Comparison of ENCODE assay signal across 18 cellular contexts in genomic region chr12:31620311-31620710, GRCh38. TPM values are rescaled to one million over a fixed set of nuclear protein-coding genes. Genes with fewer than 3 reads are reported as not detected.
DNase-seq lines count a peak whose midpoint lies in the region; TF ChIP-seq lines count a peak whose summit lies in the region.
"Had no signal": no experiment of that assay in that cellular context is flagged by ENCODE, and none has a peak within 500 bp of the region (broad histone marks: within the 10 kb centered on the region; RNA-seq: fewer than 3 reads in every experiment).

No MANE protein-coding gene starts in this region.

- no peaks in the 10 kb centered on the region for H3K27me3 ChIP-seq in mammary epithelial cell (ENCODE audit: insufficient read depth, low read length)
- no peaks in the 10 kb centered on the region for H3K27me3 ChIP-seq in breast epithelium
- H3K27me3 ChIP-seq in hepatocyte = no peaks in the 10 kb centered on the region
- H3K27me3 ChIP-seq: Peyer's patch had no signal

- in situ Hi-C loops in mammary epithelial cell (cut with MboI; ENCODE audit: low sequenced_read_pairs in 2 of 2) = no loop called here

- H3K36me3 ChIP-seq in mammary epithelial cell (ENCODE audit: insufficient read depth, low read length) (peaks cover 2% of the 10 kb centered on the region), breast epithelium (no peaks in the 10 kb centered on the region), hepatocyte (replicated peaks; ENCODE audit: insufficient read depth, low read depth) (no peaks in the 10 kb centered on the region)
- H3K36me3 ChIP-seq: Peyer's patch had no signal

- no peak overlapping the region for H2AFZ ChIP-seq in mammary epithelial cell (ENCODE audit: low read depth, low read length)
- H2AFZ ChIP-seq in hepatocyte = no peak overlapping the region

- WGBS in mammary epithelial cell (ENCODE audit: low coverage, missing lambda C conversion rate) = 100% methylated on average over 2 of the region's 2 CpGs
- WGBS in hepatocyte (ENCODE audit: low lambda C conversion rate, missing lambda C conversion rate) = 89% methylated on average over 2 of the region's 2 CpGs

- H3K27ac ChIP-seq in mammary epithelial cell (ENCODE audit: insufficient read depth, low read depth, low read length) (no peak overlapping the region), breast epithelium (no peak overlapping the region), hepatocyte (peak overlapping the region; percentile 67)
- H3K27ac ChIP-seq: 22Rv1, C4-2B had no signal

- CTCF ChIA-PET in mammary epithelial cell (lab: Charles Lee; ENCODE audit: low non-redundant PET) = no interaction called here

- H3K9me3 Mint-ChIP-seq in type B pancreatic cell = no peaks in the 10 kb centered on the region

- H3K4me1 ChIP-seq in mammary epithelial cell (ENCODE audit: insufficient read depth, low read length) (no peaks in the 10 kb centered on the region), breast epithelium (no peaks in the 10 kb centered on the region), hepatocyte (ENCODE audit: insufficient read depth) (peaks cover 5% of the 10 kb centered on the region)
- H3K4me1 ChIP-seq: Peyer's patch had no signal

- DNase-seq in mammary epithelial cell (peak; percentile 20), breast epithelium (ENCODE audit: low spot score in 2 of 2) (no peak), LoVo (ENCODE audit: low spot score) (peak; percentile 90), hepatocyte (ENCODE audit: low spot score) (peak; percentile 59), type B pancreatic cell (ENCODE audit: extremely low spot score, unreplicated experiment) (no peak), midbrain (lab: John Stamatoyannopoulos, UW) (no peak), amygdala (lab: John Stamatoyannopoulos, UW) (no peak)
- no peak for DNase-seq in stimulated activated naive CD4-positive, alpha-beta T cell (lab: John Stamatoyannopoulos, UW)
- DNase-seq: DMS153, NCI-H1105 treated with DMSO at 0.1 percent for 48 hours, NCI-H187, NCI-H2171, NCI-H774, SHP77 had no signal

- intact Hi-C loops in mammary epithelial cell (cut with micrococcal nuclease) (no loop called here), breast epithelium (cut with DNase I; ENCODE audit: low total_unique reads) (no loop called here)

- no peak for TF ChIP-seq POLR2A in breast epithelium (IDR thresholded peaks at IDR 0.05)

- H3K9me3 ChIP-seq in mammary epithelial cell (replicated peaks; ENCODE audit: insufficient read depth, low read length) = no peaks in the 10 kb centered on the region
- H3K9me3 ChIP-seq in breast epithelium = no peaks in the 10 kb centered on the region
- no peaks in the 10 kb centered on the region for H3K9me3 ChIP-seq in hepatocyte (ENCODE audit: low read depth)
- H3K9me3 ChIP-seq: Peyer's patch had no signal

- no peaks in the 10 kb centered on the region for H3K27me3 Mint-ChIP-seq in type B pancreatic cell

- no peaks in the 10 kb centered on the region for H3K36me3 Mint-ChIP-seq in type B pancreatic cell

- TF ChIP-seq CTCF in mammary epithelial cell (conservative IDR thresholded peaks at IDR 0.05 in 1 of 2, IDR thresholded peaks at IDR 0.05 in 1 of 2; ENCODE audit: extremely low read depth in 1 of 2, insufficient read depth in 1 of 2, low read depth in 1 of 2, low read length in 2 of 2) (no peak), breast epithelium (IDR thresholded peaks at IDR 0.05) (no peak), hepatocyte (IDR thresholded peaks at IDR 0.05; ENCODE audit: poor library complexity) (no peak), type B pancreatic cell (conservative IDR thresholded peaks at IDR 0.05) (no peak)

- no TSS peak for BruUV-seq in mammary epithelial cell (replicated peaks; lab: Mats Ljungman, UMichigan)

- H3K4me3 ChIP-seq in mammary epithelial cell (replicated peaks in 1 of 3; ENCODE audit: insufficient read depth in 1 of 3, low read depth in 2 of 3, low read length in 3 of 3) (no peak overlapping the region), breast epithelium (no peak overlapping the region), hepatocyte (no peak overlapping the region)
- H3K4me3 ChIP-seq: GM12878, Peyer's patch had no signal

- no peak overlapping the region for H3K9ac ChIP-seq in mammary epithelial cell (ENCODE audit: insufficient read depth, low read length)

- no peaks in the 10 kb centered on the region for H4K20me1 ChIP-seq in mammary epithelial cell (ENCODE audit: insufficient read depth, low read length)
- H4K20me1 ChIP-seq in hepatocyte (ENCODE audit: insufficient read depth, poor library complexity, severe bottlenecking) = no peaks in the 10 kb centered on the region

- dilution Hi-C loops in mammary epithelial cell (cut with HindIII; ENCODE audit: low sequenced_read_pairs) = no loop called here

- no peaks in the 10 kb centered on the region for H3K4me1 Mint-ChIP-seq in type B pancreatic cell (ENCODE audit: unreplicated experiment)

- no peaks in the 10 kb centered on the region for H3K9me2 ChIP-seq in hepatocyte (replicated peaks; ENCODE audit: insufficient read depth)

- H3K4me3 Mint-ChIP-seq in type B pancreatic cell = no peak overlapping the region

- H3K27ac Mint-ChIP-seq in type B pancreatic cell = peak overlapping the region; percentile 52

- H3K79me2 ChIP-seq in mammary epithelial cell (ENCODE audit: insufficient read depth, low read length) (no peaks in the 10 kb centered on the region), hepatocyte (no peaks in the 10 kb centered on the region)

- no peak overlapping the region for H3K4me2 ChIP-seq in mammary epithelial cell (ENCODE audit: insufficient read depth, low read depth, low read length)
- H3K4me2 ChIP-seq in hepatocyte = no peak overlapping the region

RNA-seq across cellular contexts. Expression of gene DENND5B, which starts 29.4 kb away (rescaled TPM):
- total RNA-seq in mammary epithelial cell (1 to 10 TPM; 2.6 to 7.5 TPM), breast epithelium (10 to 100 TPM; 16.0 to 18.7 (median 17.7) TPM), hepatocyte (24.9 and 26.7 TPM in 2 replicates), type B pancreatic cell (ENCODE audit: low replicate concordance) (17.5 and 17.7 TPM in 2 replicates)
- polyA plus RNA-seq in mammary epithelial cell (2.3 TPM), hepatocyte (9.9 and 10.4 TPM in 2 replicates)
- 2.2 TPM for polyA minus RNA-seq in mammary epithelial cell

RNA-seq across cellular contexts. Expression of gene ETFBKMT, which starts 39.2 kb away (rescaled TPM):
- total RNA-seq in mammary epithelial cell (1 to 10 TPM; 2.1 to 2.5 TPM), breast epithelium (1 to 10 TPM; 3.0 to 4.9 (median 4.8) TPM), hepatocyte (4.9 and 5.4 TPM in 2 replicates), type B pancreatic cell (ENCODE audit: low replicate concordance) (2.0 and 4.2 TPM in 2 replicates)
- polyA plus RNA-seq in mammary epithelial cell (0.74 TPM), hepatocyte (2.0 and 4.7 TPM in 2 replicates)
- 2.8 TPM for polyA minus RNA-seq in mammary epithelial cell

Comparison
In these comparisons a context has a peak if more than half of its experiments do, and no peak if none do; other contexts are left out.
1. DNase-seq: peak in mammary epithelial cell (single experiment), LoVo (single experiment) and hepatocyte (single experiment); none in breast epithelium (0 of 2), type B pancreatic cell (single experiment), midbrain (single experiment), stimulated activated naive CD4-positive, alpha-beta T cell (0 of 6) and amygdala (0 of 56).